In genomic region chr1:8118736-8119135, GRCh38 we compare ENCODE assay signal across 7 cellular contexts.
DNase-seq lines count a peak whose midpoint lies in the region; ATAC-seq, FAIRE-seq and TF ChIP-seq lines count a peak whose summit lies in the region.
"Not testable (repeated sequence)": the region's sequence is repeated elsewhere in the genome, so short reads cannot be mapped to it uniquely, and the experiment has no call there.

No MANE protein-coding gene starts in this region.

- H3K9me3 Mint-ChIP-seq in Calu3 (ENCODE audit: low read depth, unreplicated experiment); astrocyte (ENCODE audit: unreplicated experiment): not testable (repeated sequence)

- H2AFZ ChIP-seq in astrocyte (ENCODE audit: low read depth, low read length): not testable (repeated sequence)

- FAIRE-seq in astrocyte (lab: Jason Lieb, UNC): not testable (repeated sequence)

- TF ChIP-seq EP300 in gastroesophageal sphincter (IDR thresholded peaks at IDR 0.05): not testable (repeated sequence)

- not testable (repeated sequence) for H3K27me3 Mint-ChIP-seq in Calu3 (ENCODE audit: unreplicated experiment); astrocyte (ENCODE audit: low read depth, unreplicated experiment)

- not testable (repeated sequence) for ATAC-seq in gastroesophageal sphincter; thoracic aorta (ENCODE audit: insufficient number of reproducible peaks, low FRiP score, low read depth)

- not testable (repeated sequence) for H3K9me3 ChIP-seq in astrocyte (ENCODE audit: insufficient read depth, low read depth, low read length); gastroesophageal sphincter; mesodermal cell (ENCODE audit: control insufficient read depth, low read length); prostate gland; thoracic aorta

- not testable (repeated sequence) for TF ChIP-seq POLR2A in NB4 (IDR thresholded peaks at IDR 0.05; ENCODE audit: extremely low read depth, insufficient read length); gastroesophageal sphincter (IDR thresholded peaks at IDR 0.05); prostate gland (IDR thresholded peaks at IDR 0.05)

- not testable (repeated sequence) for H3K27me3 ChIP-seq in astrocyte (ENCODE audit: insufficient read depth, low read length); gastroesophageal sphincter; prostate gland (replicated peaks; ENCODE audit: insufficient read depth); thoracic aorta (replicated peaks; ENCODE audit: insufficient read depth)

- peaks cover 20% of the 10 kb centered on the region for H3K36me3 Mint-ChIP-seq in Calu3 (ENCODE audit: insufficient read depth, unreplicated experiment)
- not testable (repeated sequence) for H3K36me3 Mint-ChIP-seq in astrocyte (ENCODE audit: low read depth, unreplicated experiment)

- H3K4me3 Mint-ChIP-seq in Calu3 (ENCODE audit: low read depth, unreplicated experiment); astrocyte (ENCODE audit: unreplicated experiment): not testable (repeated sequence)

- not testable (repeated sequence) for H3K9ac ChIP-seq in astrocyte (ENCODE audit: low read length)

- not testable (repeated sequence) for BruUV-seq in Calu3 (replicated peaks; lab: Mats Ljungman, UMichigan)

- not testable (repeated sequence) for H3K27ac ChIP-seq in astrocyte (ENCODE audit: low read depth, low read length)
- peak overlapping the region; percentile 90 to 99 (median 97) for H3K27ac ChIP-seq in gastroesophageal sphincter
- H3K27ac ChIP-seq in mesodermal cell (ENCODE audit: low read depth, low read length, severe bottlenecking): peak overlapping the region; percentile 96
- H3K27ac ChIP-seq in prostate gland: peak overlapping the region; percentile 74 to 80
- H3K27ac ChIP-seq in thoracic aorta: peak overlapping the region; percentile 94 to 96

- H3K79me2 ChIP-seq in astrocyte (ENCODE audit: insufficient read depth, low read length): not testable (repeated sequence)

- not testable (repeated sequence) for DNase-seq in Calu3; astrocyte (ENCODE audit: low read depth); prostate gland (ENCODE audit: low spot score); thoracic aorta (ENCODE audit: low spot score)
- DNase-seq in NB4 (ENCODE audit: low read depth): peak; percentile 29

- H3K4me1 ChIP-seq in astrocyte (ENCODE audit: insufficient read depth, low read length): peaks cover 44% of the 10 kb centered on the region
- peaks cover 32 to 96% (median 63%) of the 10 kb centered on the region in 3 donors for H3K4me1 ChIP-seq in gastroesophageal sphincter
- H3K4me1 ChIP-seq in mesodermal cell (ENCODE audit: control insufficient read depth, insufficient read depth, low read length, poor library complexity, severe bottlenecking): peaks cover 73% of the 10 kb centered on the region
- H3K4me1 ChIP-seq in prostate gland (replicated peaks): not testable (repeated sequence)
- peaks cover 57 to 94% of the 10 kb centered on the region in 2 donors for H3K4me1 ChIP-seq in thoracic aorta (ENCODE audit: control insufficient read depth in 1 of 2, low read depth in 2 of 2)

- H3K4me2 ChIP-seq in astrocyte (ENCODE audit: low read length): not testable (repeated sequence)

- not testable (repeated sequence) for H4K20me1 ChIP-seq in astrocyte (ENCODE audit: insufficient read depth, low read length)

- H3K27ac Mint-ChIP-seq in Calu3 (ENCODE audit: unreplicated experiment): peak overlapping the region; percentile 49
- H3K27ac Mint-ChIP-seq in astrocyte (ENCODE audit: unreplicated experiment): peak overlapping the region; percentile 99

- not testable (repeated sequence) for TF ChIP-seq CTCF in Calu3 (IDR thresholded peaks at IDR 0.05; ENCODE audit: unreplicated experiment); NB4 (IDR thresholded peaks at IDR 0.05; ENCODE audit: low read depth, low read length); astrocyte (IDR thresholded peaks at IDR 0.05; ENCODE audit: insufficient read depth, low read depth, low read length); gastroesophageal sphincter (IDR thresholded peaks at IDR 0.05); prostate gland (IDR thresholded peaks at IDR 0.05); thoracic aorta (IDR thresholded peaks at IDR 0.05)

- intact Hi-C loops in Calu3 (cut with micrococcal nuclease; ENCODE audit: unreplicated experiment): not testable (repeated sequence)
- intact Hi-C loops in prostate gland (cut with DNase I): loop anchor here (5.0 kb wide), 2 partner anchors 41 to 84 kb away; no protein-coding TSS in a partner anchor

- CTCF ChIA-PET in Calu3 (lab: Charles Lee): not testable (repeated sequence)

- WGBS in gastroesophageal sphincter (ENCODE audit: low coverage in 1 of 2), 2 donors: 60 to 83% methylated on average over 1 to 4 of the region's 6 CpGs
- 92 to 100% methylated on average over 2 to 5 of the region's 6 CpGs for WGBS in mesodermal cell (ENCODE audit: insufficient coverage in 2 of 2), 2 experiments
- WGBS in prostate gland: 77% methylated on average over 6 of the region's 6 CpGs

- not testable (repeated sequence) for H3K4me3 ChIP-seq in NB4 (ENCODE audit: low read depth, low read length); astrocyte (ENCODE audit: insufficient read depth, low read depth, low read length); gastroesophageal sphincter; mesodermal cell (ENCODE audit: extremely low read depth, insufficient read depth, low read length, poor library complexity, severe bottlenecking); prostate gland; thoracic aorta

- peaks cover 48% of the 10 kb centered on the region for H3K4me1 Mint-ChIP-seq in Calu3 (ENCODE audit: low read depth, unreplicated experiment)
- H3K4me1 Mint-ChIP-seq in astrocyte (ENCODE audit: low read depth, unreplicated experiment): peaks cover 31% of the 10 kb centered on the region

- not testable (repeated sequence) for H3K36me3 ChIP-seq in astrocyte (ENCODE audit: insufficient read depth, low read length); gastroesophageal sphincter; mesodermal cell (ENCODE audit: control insufficient read depth, insufficient read depth, low read length); prostate gland; thoracic aorta
